In genomic region chr12:3168775-3169221, GRCh38 we compare ENCODE assay signal across 1 cellular context.
TF ChIP-seq lines count a peak whose summit lies in the region.

No MANE protein-coding gene starts in this region.

TF ChIP-seq in HCT116, 20 proteins besides CTCF, POLR2A, EP300 and RAD21 (continued from another document):
- TF ChIP-seq TCF7L2 (IDR thresholded peaks at IDR 0.05; ENCODE audit: borderline replicate concordance, extremely low read depth, insufficient read depth, insufficient read length) (no peak), EGR1 (IDR thresholded peaks at IDR 0.05; ENCODE audit: low read depth) (peak; percentile 92), FOSL1 (IDR thresholded peaks at IDR 0.05; ENCODE audit: low read depth) (peak; percentile 27), EZH2phosphoT487 (IDR thresholded peaks at IDR 0.05; ENCODE audit: borderline replicate concordance) (no peak), ZBTB33 (IDR thresholded peaks at IDR 0.05; ENCODE audit: extremely low read depth, insufficient replicate concordance, low read length) (no peak), MAX (IDR thresholded peaks at IDR 0.05) (peak; percentile 53; the same call in 1 of the 2 replicates), CEBPB (IDR thresholded peaks at IDR 0.05; ENCODE audit: low read depth) (0 out of 2 replicates have a peak, but pooled peaks have one; percentile 35), EZH2 (IDR thresholded peaks at IDR 0.05) (no peak), YY1 (IDR thresholded peaks at IDR 0.05; ENCODE audit: extremely low read depth, insufficient replicate concordance, low read depth, low read length) (peak; percentile 49), ZNF274 (IDR thresholded peaks at IDR 0.05; ENCODE audit: low read depth, low read length) (no peak), REST (IDR thresholded peaks at IDR 0.05; ENCODE audit: low read depth) (no peak)
